In the genomic region with DNA sequence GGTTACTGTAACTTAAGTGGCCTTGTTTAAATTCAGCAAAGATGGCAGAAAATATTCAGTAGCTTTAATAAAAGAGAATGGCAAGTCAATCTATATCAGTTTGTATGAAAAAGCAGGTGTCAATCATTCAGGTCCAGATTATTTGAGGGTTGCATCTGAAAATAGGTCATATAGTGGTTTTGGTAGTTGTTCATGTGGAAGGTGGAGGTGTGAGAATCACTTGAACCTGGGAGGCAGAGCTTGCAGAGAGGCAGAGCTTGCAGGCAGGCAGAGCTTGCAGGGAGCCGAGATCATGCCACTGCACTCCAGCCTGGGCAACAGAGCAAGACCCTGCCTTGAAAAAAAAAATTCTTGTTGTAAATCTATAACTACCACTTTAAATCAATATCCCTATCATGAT, we compare ENCODE assay signal across 15 cellular contexts.
DNase-seq lines count a peak whose midpoint lies in the region; ATAC-seq and TF ChIP-seq lines count a peak whose summit lies in the region.
"Had no signal": no experiment of that assay in that cellular context is flagged by ENCODE, and none has a peak within 500 bp of the region (broad histone marks: within the 10 kb centered on the region; RNA-seq: fewer than 3 reads in every experiment).

No MANE protein-coding gene starts in this region.

- DNase-seq in CD4-positive, alpha-beta memory T cell, result no peak
- DNase-seq in T-cell (no peak), natural killer cell (no peak), NCI-H345 (lab: John Stamatoyannopoulos, UW) (no peak), gastrocnemius medialis (no peak)
- DNase-seq in central memory CD8-positive, alpha-beta T cell (ENCODE audit: low spot score in 2 of 2), result no peak
- DNase-seq: ACHN; CD4-positive, CD25-positive, alpha-beta regulatory T cell; DMS153; DMS79 treated with DMSO at 0.1 percent for 48 hours; EL; GOT3; H9 had no signal

- no peaks in the 10 kb centered on the region for H3K36me3 ChIP-seq in CD4-positive, alpha-beta memory T cell (ENCODE audit: insufficient read depth, low read length)
- H3K36me3 ChIP-seq in gastrocnemius medialis, result no peaks in the 10 kb centered on the region
- H3K36me3 ChIP-seq: BLaER1 treated with 17β-estradiol and CSF1 and Interleukin-3, amounts not matched to agents 10 nM and 100 nM had no signal

- no peaks in the 10 kb centered on the region for H3K27me3 ChIP-seq in CD4-positive, alpha-beta memory T cell (ENCODE audit: insufficient read depth, low read length)
- H3K27me3 ChIP-seq in gastrocnemius medialis, result no peaks in the 10 kb centered on the region
- H3K27me3 ChIP-seq: BLaER1 treated with 17β-estradiol and CSF1 and Interleukin-3, amounts not matched to agents 10 nM and 100 nM had no signal

- POLR2A ChIA-PET in CD4-positive, alpha-beta memory T cell (lab: Charles Lee; ENCODE audit: partially characterized antibody), result no interaction called here
- POLR2A ChIA-PET in T-cell (lab: Charles Lee), result no interaction called here

- ATAC-seq in T-cell (replicated peaks in 1 of 4) (no peak), natural killer cell (peak in 1 of 3 donors; percentile 60), HG03159 (IDR thresholded peaks at IDR 0.05; ENCODE audit: unreplicated experiment) (no peak), gastrocnemius medialis (no peak)
- peak; percentile 19 for ATAC-seq in central memory CD8-positive, alpha-beta T cell (replicated peaks; ENCODE audit: extremely low read depth, poor library complexity, severe bottlenecking)

- H3K36me3 Mint-ChIP-seq in CD4-positive, alpha-beta memory T cell, result no peaks in the 10 kb centered on the region
- no peaks in the 10 kb centered on the region for H3K36me3 Mint-ChIP-seq in T-cell
- H3K36me3 Mint-ChIP-seq in central memory CD8-positive, alpha-beta T cell (ENCODE audit: insufficient read depth), result no peaks in the 10 kb centered on the region
- no peaks in the 10 kb centered on the region for H3K36me3 Mint-ChIP-seq in natural killer cell

- peak overlapping the region in 4 of 8 donors; percentile 1 to 44 (median 18) for H3K4me3 Mint-ChIP-seq in CD4-positive, alpha-beta memory T cell
- H3K4me3 Mint-ChIP-seq in T-cell, result no peak overlapping the region
- peak overlapping the region; percentile 31 for H3K4me3 Mint-ChIP-seq in central memory CD8-positive, alpha-beta T cell
- peak overlapping the region; percentile 62 for H3K4me3 Mint-ChIP-seq in natural killer cell
- H3K4me3 Mint-ChIP-seq: CD4-positive, CD25-positive, alpha-beta regulatory T cell; H9 had no signal

- TF ChIP-seq CTCF in natural killer cell (IDR thresholded peaks at IDR 0.05) (no peak), gastrocnemius medialis (IDR thresholded peaks at IDR 0.05 in 4 of 5, conservative IDR thresholded peaks at IDR 0.05 in 1 of 5) (no peak)

- no peak overlapping the region for H3K27ac ChIP-seq in CD4-positive, alpha-beta memory T cell (ENCODE audit: low read depth, low read length)
- H3K27ac ChIP-seq in gastrocnemius medialis, result no peak overlapping the region
- H3K27ac ChIP-seq: BLaER1 treated with 17β-estradiol and CSF1 and Interleukin-3, amounts not matched to agents 10 nM and 100 nM had no signal

- intact Hi-C loops in CD4-positive, alpha-beta memory T cell (cut with micrococcal nuclease), result no loop called here
- intact Hi-C loops in natural killer cell (cut with micrococcal nuclease), result no loop called here
- intact Hi-C loops in gastrocnemius medialis (cut with DNase I; ENCODE audit: low total_unique reads), result no loop called here

- no peaks in the 10 kb centered on the region for H3K9me3 ChIP-seq in CD4-positive, alpha-beta memory T cell (ENCODE audit: control insufficient read depth in 1 of 2, low read length in 2 of 2)
- H3K9me3 ChIP-seq in gastrocnemius medialis, result no peaks in the 10 kb centered on the region

- H3K9me3 Mint-ChIP-seq in CD4-positive, alpha-beta memory T cell, result no peaks in the 10 kb centered on the region
- H3K9me3 Mint-ChIP-seq in T-cell (no peaks in the 10 kb centered on the region), natural killer cell (no peaks in the 10 kb centered on the region)
- no peaks in the 10 kb centered on the region for H3K9me3 Mint-ChIP-seq in central memory CD8-positive, alpha-beta T cell

- peaks cover 26 to 51% (median 30%) of the 10 kb centered on the region in 4 donors for H3K4me1 Mint-ChIP-seq in CD4-positive, alpha-beta memory T cell
- H3K4me1 Mint-ChIP-seq in T-cell (peaks cover 22 to 51% (median 28%) of the 10 kb centered on the region in 3 donors), natural killer cell (peaks cover 25 to 30% of the 10 kb centered on the region in 2 donors)
- peaks cover 39% of the 10 kb centered on the region for H3K4me1 Mint-ChIP-seq in central memory CD8-positive, alpha-beta T cell

- H3K27ac Mint-ChIP-seq in CD4-positive, alpha-beta memory T cell, result peak overlapping the region in 5 of 7 donors; percentile 1 to 46 (median 29)
- H3K27ac Mint-ChIP-seq in T-cell (peak overlapping the region; percentile 29 to 42), natural killer cell (peak overlapping the region; percentile 76)
- H3K27ac Mint-ChIP-seq in central memory CD8-positive, alpha-beta T cell (ENCODE audit: low read depth), result peak overlapping the region; percentile 83
- H3K27ac Mint-ChIP-seq: H9 had no signal

- in situ Hi-C loops in gastrocnemius medialis (cut with MboI; ENCODE audit: low sequenced_read_pairs in 4 of 4), result no loop called here

- no peak overlapping the region for H3K4me3 ChIP-seq in CD4-positive, alpha-beta memory T cell (ENCODE audit: low read length in 2 of 2)
- no peak overlapping the region for H3K4me3 ChIP-seq in gastrocnemius medialis
- H3K4me3 ChIP-seq: BLaER1 treated with 17β-estradiol and CSF1 and Interleukin-3, amounts not matched to agents 10 nM and 100 nM had no signal

- H3K27me3 Mint-ChIP-seq in CD4-positive, alpha-beta memory T cell, result peaks cover 0 to 2% of the 10 kb centered on the region in 2 donors
- H3K27me3 Mint-ChIP-seq in T-cell (peaks cover 0 to 2% of the 10 kb centered on the region in 2 donors), natural killer cell (ENCODE audit: low read depth in 2 of 2) (peaks cover 0 to 5% of the 10 kb centered on the region in 2 donors)
- no peaks in the 10 kb centered on the region for H3K27me3 Mint-ChIP-seq in central memory CD8-positive, alpha-beta T cell

- CTCF ChIA-PET in CD4-positive, alpha-beta memory T cell (lab: Charles Lee; ENCODE audit: partially characterized antibody), result interaction anchor here (0.8 kb wide), 1 partner anchor 100 kb away, joined by 3 read pairs; no protein-coding TSS in a partner anchor
- CTCF ChIA-PET in T-cell (lab: Charles Lee), result no interaction called here

- H3K4me1 ChIP-seq in CD4-positive, alpha-beta memory T cell (ENCODE audit: insufficient read depth, low read length), result peaks cover 29% of the 10 kb centered on the region
- H3K4me1 ChIP-seq in gastrocnemius medialis, result no peaks in the 10 kb centered on the region

- TF ChIP-seq POLR2A in gastrocnemius medialis (IDR thresholded peaks at IDR 0.05), result no peak

Comparison
In these comparisons a context has a peak if more than half of its experiments do, and no peak if none do; other contexts are left out.
1. H3K27ac Mint-ChIP-seq: peak in every context shown above with its lines; median percentile 83 in central memory CD8-positive, alpha-beta T cell; 76 in natural killer cell; 36 in T-cell; 29 in CD4-positive, alpha-beta memory T cell.
2. H3K4me3 Mint-ChIP-seq: peak in central memory CD8-positive, alpha-beta T cell (single experiment) and natural killer cell (single experiment); none in T-cell (0 of 3).